In the genomic region with DNA sequence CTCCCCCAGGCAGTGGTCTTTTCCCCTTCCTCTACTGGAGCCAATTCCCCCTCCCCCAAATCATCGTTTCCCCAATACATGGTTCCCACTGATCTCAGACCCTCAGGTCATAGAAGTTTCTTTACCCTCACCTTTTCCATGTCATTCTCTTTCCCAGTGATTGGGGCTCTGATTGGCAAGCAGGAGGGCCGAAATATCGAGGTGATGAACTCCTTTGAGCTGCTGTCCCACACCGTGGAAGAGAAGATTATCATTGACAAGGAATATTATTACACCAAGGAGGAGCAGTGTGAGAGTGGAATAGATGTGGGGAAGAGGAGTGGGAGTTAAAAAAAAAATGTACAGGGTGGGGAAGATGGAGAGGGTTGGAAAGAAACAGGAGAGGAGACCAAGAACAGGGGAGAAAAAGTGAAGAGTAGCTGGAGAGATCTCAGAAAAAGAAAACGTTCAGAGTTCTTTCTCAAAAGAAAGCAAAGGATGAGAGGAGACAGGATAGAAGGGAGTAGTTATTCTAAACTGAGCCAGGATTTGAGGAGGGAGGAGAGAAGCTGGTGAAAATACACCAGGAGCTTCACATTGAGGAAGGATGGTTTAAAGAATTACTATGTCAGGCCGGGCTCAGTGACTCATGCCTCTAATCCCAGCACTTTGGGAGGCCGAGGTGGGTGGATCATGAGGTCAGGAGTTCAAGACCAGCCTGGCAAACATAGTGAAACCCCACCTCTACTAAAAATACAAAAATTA, we compare ENCODE assay signal across 8 cellular contexts. TPM values are rescaled to one million over a fixed set of nuclear protein-coding genes. Genes with fewer than 3 reads are reported as not detected.
DNase-seq lines count a peak whose midpoint lies in the region; TF ChIP-seq lines count a peak whose summit lies in the region.

No MANE protein-coding gene starts in this region.

- H3K36me3 ChIP-seq in testis (ENCODE audit: low read depth, missing control alignments): no peaks in the 10 kb centered on the region

- H3K27me3 ChIP-seq in testis: no peaks in the 10 kb centered on the region

- peak overlapping the region; percentile 89 for H3K4me3 Mint-ChIP-seq in T-helper 1 cell treated with Interleukin-12 subunit alpha and Interleukin-12 subunit beta and Interleukin-4 antibody, amounts not matched to agents 30 μg/mL and 1 μg/mL, for 36 hours
- peak overlapping the region; percentile 87 for H3K4me3 Mint-ChIP-seq in activated T-helper 2 cell treated with anti-CD3 and anti-CD28 coated beads, Interferon-gamma antibody, Interleukin-2, Interleukin-4, amounts not matched to agents 10 μg/mL and 5 μg/mL and 100 μg/mL, durations not matched to agents 14 hours and 24 hours and 36 hours (ENCODE audit: low read depth)

- H3K4me1 Mint-ChIP-seq in T-helper 1 cell treated with Interleukin-12 subunit alpha and Interleukin-12 subunit beta and Interleukin-4 antibody, amounts not matched to agents 30 μg/mL and 1 μg/mL, for 36 hours (ENCODE audit: low read depth): peaks cover 14% of the 10 kb centered on the region
- peaks cover 18% of the 10 kb centered on the region for H3K4me1 Mint-ChIP-seq in activated T-helper 2 cell treated with anti-CD3 and anti-CD28 coated beads, Interferon-gamma antibody, Interleukin-2, Interleukin-4, amounts not matched to agents 10 μg/mL and 5 μg/mL and 100 μg/mL, durations not matched to agents 14 hours and 24 hours and 36 hours (ENCODE audit: low read depth)

- H3K9me3 ChIP-seq in testis: no peaks in the 10 kb centered on the region

- peak overlapping the region; percentile 74 to 91 for H3K4me3 ChIP-seq in testis

- H3K4me1 ChIP-seq in testis: peaks cover 27% of the 10 kb centered on the region

- H3K36me3 Mint-ChIP-seq in T-helper 1 cell treated with Interleukin-12 subunit alpha and Interleukin-12 subunit beta and Interleukin-4 antibody, amounts not matched to agents 30 μg/mL and 1 μg/mL, for 36 hours (ENCODE audit: low read depth): peaks cover 35% of the 10 kb centered on the region
- H3K36me3 Mint-ChIP-seq in activated T-helper 2 cell treated with anti-CD3 and anti-CD28 coated beads, Interferon-gamma antibody, Interleukin-2, Interleukin-4, amounts not matched to agents 10 μg/mL and 5 μg/mL and 100 μg/mL, durations not matched to agents 14 hours and 24 hours and 36 hours (ENCODE audit: low read depth): peaks cover 51% of the 10 kb centered on the region

- DNase-seq in T-helper 1 cell: no peak
- no peak for DNase-seq in activated T-helper 2 cell treated with anti-CD3 and anti-CD28 coated beads, Interferon-gamma antibody, Interleukin-2, Interleukin-4, amounts not matched to agents 10 μg/mL and 5 μg/mL and 100 μg/mL, durations not matched to agents 14 hours and 24 hours and 36 hours (ENCODE audit: low spot score)
- DNase-seq in iris pigment epithelial cell (ENCODE audit: low read depth): peak; percentile 60
- no peak for DNase-seq in testis
- no peak for DNase-seq in activated CD8-positive, alpha-beta memory T cell treated with anti-CD3 and anti-CD28 coated beads, Interleukin-2, amount 50 U/mL, for 4 hours
- no peak for DNase-seq in GM03348 (ENCODE audit: low spot score)
- DNase-seq in AG08395 (ENCODE audit: low spot score): no peak

- TF ChIP-seq POLR2A in testis (IDR thresholded peaks at IDR 0.05): no peak

- H3K9me3 Mint-ChIP-seq in T-helper 1 cell treated with Interleukin-12 subunit alpha and Interleukin-12 subunit beta and Interleukin-4 antibody, amounts not matched to agents 30 μg/mL and 1 μg/mL, for 36 hours: no peaks in the 10 kb centered on the region
- no peaks in the 10 kb centered on the region for H3K9me3 Mint-ChIP-seq in activated T-helper 2 cell treated with anti-CD3 and anti-CD28 coated beads, Interferon-gamma antibody, Interleukin-2, Interleukin-4, amounts not matched to agents 10 μg/mL and 5 μg/mL and 100 μg/mL, durations not matched to agents 14 hours and 24 hours and 36 hours

- H3K27ac ChIP-seq in testis: peak overlapping the region; percentile 84 to 87

- TF ChIP-seq CTCF in testis (IDR thresholded peaks at IDR 0.05): no peak

- peak overlapping the region; percentile 92 for H3K27ac Mint-ChIP-seq in T-helper 1 cell treated with Interleukin-12 subunit alpha and Interleukin-12 subunit beta and Interleukin-4 antibody, amounts not matched to agents 30 μg/mL and 1 μg/mL, for 36 hours
- peak overlapping the region; percentile 89 for H3K27ac Mint-ChIP-seq in activated T-helper 2 cell treated with anti-CD3 and anti-CD28 coated beads, Interferon-gamma antibody, Interleukin-2, Interleukin-4, amounts not matched to agents 10 μg/mL and 5 μg/mL and 100 μg/mL, durations not matched to agents 14 hours and 24 hours and 36 hours

- WGBS in testis, 2 donors: 23 to 24% methylated on average over 7 of the region's 7 CpGs

- intact Hi-C loops in activated T-helper 2 cell treated with anti-CD3 and anti-CD28 coated beads, Interferon-gamma antibody, Interleukin-2, Interleukin-4, amounts not matched to agents 10 μg/mL and 5 μg/mL and 100 μg/mL, durations not matched to agents 14 hours and 24 hours and 36 hours (cut with micrococcal nuclease): loop anchor here (1.0 to 10.0 kb wide), 4 partner anchors 11 to 465 kb away; a partner anchor contains a TSS
- intact Hi-C loops in testis (cut with DNase I; ENCODE audit: low total_unique reads): loop anchor here (5.0 to 10.0 kb wide), 2 partner anchors 38 to 95 kb away; a partner anchor contains a TSS

- peaks cover 5% of the 10 kb centered on the region for H3K27me3 Mint-ChIP-seq in T-helper 1 cell treated with Interleukin-12 subunit alpha and Interleukin-12 subunit beta and Interleukin-4 antibody, amounts not matched to agents 30 μg/mL and 1 μg/mL, for 36 hours (ENCODE audit: low read depth)
- H3K27me3 Mint-ChIP-seq in activated T-helper 2 cell treated with anti-CD3 and anti-CD28 coated beads, Interferon-gamma antibody, Interleukin-2, Interleukin-4, amounts not matched to agents 10 μg/mL and 5 μg/mL and 100 μg/mL, durations not matched to agents 14 hours and 24 hours and 36 hours (ENCODE audit: low read depth): peaks cover 2% of the 10 kb centered on the region

RNA-seq across cellular contexts. Expression of a gene that starts 0.9 kb away (rescaled TPM):
- 116 and 119 TPM in 2 replicates for total RNA-seq in activated T-helper 2 cell treated with anti-CD3 and anti-CD28 coated beads, Interferon-gamma antibody, Interleukin-2, Interleukin-4, amounts not matched to agents 10 μg/mL and 5 μg/mL and 100 μg/mL, durations not matched to agents 14 hours and 24 hours and 36 hours
- total RNA-seq in testis: 10 to 100 TPM; 88.1 to 99.5 TPM
- 141 TPM for polyA plus RNA-seq in testis (ENCODE audit: insufficient read depth, low read depth, low replicate concordance)

RNA-seq across cellular contexts. Expression of a gene that starts 8.1 kb away (rescaled TPM):
- total RNA-seq in activated T-helper 2 cell treated with anti-CD3 and anti-CD28 coated beads, Interferon-gamma antibody, Interleukin-2, Interleukin-4, amounts not matched to agents 10 μg/mL and 5 μg/mL and 100 μg/mL, durations not matched to agents 14 hours and 24 hours and 36 hours: 23.6 and 25.5 TPM in 2 replicates
- 10 to 100 TPM; 24.7 to 27.7 TPM for total RNA-seq in testis
- 23.4 TPM for polyA plus RNA-seq in testis (ENCODE audit: insufficient read depth, low read depth, low replicate concordance)

RNA-seq across cellular contexts. Expression of a gene that starts 11.6 kb away (rescaled TPM):
- 383 and 389 TPM in 2 replicates for total RNA-seq in activated T-helper 2 cell treated with anti-CD3 and anti-CD28 coated beads, Interferon-gamma antibody, Interleukin-2, Interleukin-4, amounts not matched to agents 10 μg/mL and 5 μg/mL and 100 μg/mL, durations not matched to agents 14 hours and 24 hours and 36 hours
- total RNA-seq in testis: 10 to 100 TPM; 85.1 to 86.5 TPM
- polyA plus RNA-seq in testis (ENCODE audit: insufficient read depth, low read depth, low replicate concordance): 137 TPM

RNA-seq across cellular contexts. Expression of a gene that starts 11.8 kb away (rescaled TPM):
- total RNA-seq in activated T-helper 2 cell treated with anti-CD3 and anti-CD28 coated beads, Interferon-gamma antibody, Interleukin-2, Interleukin-4, amounts not matched to agents 10 μg/mL and 5 μg/mL and 100 μg/mL, durations not matched to agents 14 hours and 24 hours and 36 hours: 12.2 and 16.4 TPM in 2 replicates
- total RNA-seq in testis: 10 to 100 TPM; 39.1 to 51.3 TPM
- polyA plus RNA-seq in testis (ENCODE audit: insufficient read depth, low read depth, low replicate concordance): 54.7 TPM

RNA-seq across cellular contexts. Expression of a gene that starts 29.5 kb away (rescaled TPM):
- 68.1 and 76.9 TPM in 2 replicates for total RNA-seq in activated T-helper 2 cell treated with anti-CD3 and anti-CD28 coated beads, Interferon-gamma antibody, Interleukin-2, Interleukin-4, amounts not matched to agents 10 μg/mL and 5 μg/mL and 100 μg/mL, durations not matched to agents 14 hours and 24 hours and 36 hours
- total RNA-seq in testis: 100 to 1,000 TPM in 1 of 2 donors, 10 to 100 TPM in 1; 99.1 to 108 TPM
- polyA plus RNA-seq in testis (ENCODE audit: insufficient read depth, low read depth, low replicate concordance): 95.4 TPM
